ENCODE assay signal across 9 cellular contexts in the genomic region with DNA sequence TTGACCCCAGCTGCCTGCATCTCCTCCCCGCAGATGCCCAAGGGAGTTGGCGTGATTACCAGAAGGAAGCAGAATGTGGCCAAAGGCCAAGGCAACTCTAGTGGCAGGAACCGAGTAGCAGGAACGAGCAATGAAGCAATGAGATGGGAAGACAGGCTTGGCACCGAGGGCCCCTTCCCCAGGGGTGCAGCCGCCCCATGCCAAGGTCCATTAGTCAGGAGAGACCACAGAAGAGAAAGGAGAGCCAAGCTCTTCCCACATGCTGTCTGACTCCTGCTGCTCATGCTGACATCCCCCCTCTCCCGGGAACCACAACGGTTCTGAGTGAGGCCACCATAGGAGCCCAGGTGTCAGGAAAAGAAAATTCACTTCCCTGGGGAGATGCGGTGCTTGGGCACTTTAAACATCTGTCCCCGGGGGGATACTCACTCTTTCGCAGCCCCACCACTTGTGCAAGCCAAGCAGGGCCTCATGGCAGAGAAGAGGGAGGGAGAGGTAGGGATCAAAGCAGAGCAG.
DNase-seq lines count a peak whose midpoint lies in the region; TF ChIP-seq lines count a peak whose summit lies in the region.
"Had no signal": no experiment of that assay in that cellular context is flagged by ENCODE, and none has a peak within 500 bp of the region (broad histone marks: within the 10 kb centered on the region; RNA-seq: fewer than 3 reads in every experiment).

No MANE protein-coding gene starts in this region.

- DNase-seq in LHCN-M2 (ENCODE audit: low read depth) (peak; percentile 87), cardiac muscle cell (ENCODE audit: low read depth in 1 of 2, low spot score in 1 of 2) (peak in 1 of 2 donors; percentile 81), substantia nigra (lab: John Stamatoyannopoulos, UW) (peak in 19 of 49 donors; percentile 10 to 77 (median 34)), AG08396 (ENCODE audit: low spot score) (no peak)
- DNase-seq in activated CD4-positive, alpha-beta T cell treated with anti-CD3 and anti-CD28 coated beads, Interleukin-2, amount 50 U/mL, for 4 hours, result no peak
- DNase-seq in stimulated activated naive CD4-positive, alpha-beta T cell treated with Interleukin-2 at 50 U/mL for 16 hours (lab: John Stamatoyannopoulos, UW), result no peak
- DNase-seq: activated CD4-positive, alpha-beta T cell treated with anti-CD3 and anti-CD28 coated beads for 48 hours; Peyer's patch had no signal

- peaks cover 68% of the 10 kb centered on the region for H3K36me3 ChIP-seq in cardiac muscle cell

- H3K27ac ChIP-seq in VCaP (peak overlapping the region; percentile 43), cardiac muscle cell (peak overlapping the region; percentile 63), substantia nigra (ENCODE audit: low read depth, low read length, poor library complexity, severe bottlenecking) (peak overlapping the region; percentile 44)
- H3K27ac ChIP-seq: Peyer's patch had no signal

- H3K27me3 ChIP-seq in cardiac muscle cell, result no peaks in the 10 kb centered on the region
- H3K27me3 ChIP-seq: Peyer's patch had no signal

- peaks cover 7% of the 10 kb centered on the region for H3K4me1 ChIP-seq in cardiac muscle cell (ENCODE audit: low read depth)

- TF ChIP-seq CTCF in VCaP (conservative IDR thresholded peaks at IDR 0.05) (no peak), cardiac muscle cell (IDR thresholded peaks at IDR 0.05; ENCODE audit: low read depth, low read length) (no peak)

- H3K4me3 ChIP-seq in cardiac muscle cell, result no peak overlapping the region
- H3K4me3 ChIP-seq: Peyer's patch had no signal

- H3K9me3 ChIP-seq in cardiac muscle cell (ENCODE audit: low read depth), result no peaks in the 10 kb centered on the region
- H3K9me3 ChIP-seq: Peyer's patch had no signal
